In genomic region chr4:19133315-19133714, GRCh38 we compare ENCODE assay signal across 8 cellular contexts.
"Had no signal": no experiment of that assay in that cellular context is flagged by ENCODE, and none has a peak within 500 bp of the region (broad histone marks: within the 10 kb centered on the region; RNA-seq: fewer than 3 reads in every experiment).

No MANE protein-coding gene starts in this region.

- DNase-seq: GDM1, GF-D8 had no signal

- FAIRE-seq: G401.6, GM12878, GM12891, GM12892, GM18507, GM19239 had no signal

- ATAC-seq: GM12878 had no signal

- H3K4me3 ChIP-seq: GM12878 had no signal
